In genomic region chr3:124345845-124346244, GRCh38 we compare ENCODE assay signal across 27 cellular contexts.
"Had no signal": no experiment of that assay in that cellular context is flagged by ENCODE, and none has a peak within 500 bp of the region (broad histone marks: within the 10 kb centered on the region; RNA-seq: fewer than 3 reads in every experiment).

No MANE protein-coding gene starts in this region.

- H3K36me3 ChIP-seq: neutrophil, pancreas, prostate gland, right lobe of liver, sigmoid colon, stomach, thyroid gland, tibial nerve, upper lobe of left lung, vagina had no signal

- H3K27ac Mint-ChIP-seq: natural killer cell; nephron progenitor cell; stimulated activated effector memory CD8-positive, alpha-beta T cell treated with anti-CD3 and anti-CD28 coated beads, Interleukin-12 subunit alpha, Interleukin-12 subunit beta, amount 100 ng/mL, for 72 hours; stimulated activated naive B cell treated with anti-CD40 and anti-IgM and Interleukin-4, amounts not matched to agents 10 μg/mL and 1 μg/mL and 100 μg/mL, for 72 hours; stimulated activated naive CD8-positive, alpha-beta T cell treated with anti-CD3 and anti-CD28 coated beads, Interleukin-15, Interleukin-2, amounts not matched to agents 100 ng/mL and 50 ng/mL, for 24 hours had no signal

- DNase-seq: natural killer cell; nephron progenitor cell; nucleus accumbens; pancreas; right cardiac atrium; sigmoid colon; stimulated activated CD4-positive, alpha-beta T cell treated with anti-CD3 and anti-CD28 coated beads, Interleukin-15, amount 100 ng/mL, for 24 hours; stimulated activated CD4-positive, alpha-beta T cell treated with anti-CD3 and anti-CD28 coated beads, Interleukin-2, amount 100 ng/mL, for 24 hours; stimulated activated CD4-positive, alpha-beta T cell treated with anti-CD3 and anti-CD28 coated beads, Interleukin-2, amount 100 ng/mL, for 48 hours; stimulated activated CD4-positive, alpha-beta T cell treated with anti-CD3 and anti-CD28 coated beads, Interleukin-4, amount 100 ng/mL, for 24 hours; stimulated activated naive B cell treated with anti-CD40 and anti-IgM and Interleukin-4, amounts not matched to agents 10 μg/mL and 1 μg/mL and 100 μg/mL, for 72 hours; stimulated activated naive CD4-positive, alpha-beta T cell treated with Interleukin-2 at 50 U/mL for 16 hours; stomach; thyroid gland; trophoblast cell; upper lobe of left lung had no signal

- H3K27ac ChIP-seq: neutrophil, pancreas, prostate gland, right lobe of liver, sigmoid colon, stomach, thyroid gland, tibial nerve, upper lobe of left lung, vagina had no signal

- ATAC-seq: natural killer cell; pancreas; right cardiac atrium; stimulated activated effector memory CD8-positive, alpha-beta T cell treated with anti-CD3 and anti-CD28 coated beads, Interleukin-12 subunit alpha, Interleukin-12 subunit beta, amount 100 ng/mL, for 72 hours; stimulated activated naive B cell treated with anti-CD40 and anti-IgM and Interleukin-4, amounts not matched to agents 10 μg/mL and 1 μg/mL and 100 μg/mL, for 72 hours had no signal

- H3K4me1 ChIP-seq: pancreas, prostate gland, right lobe of liver, sigmoid colon, stomach, thyroid gland, tibial nerve, upper lobe of left lung, vagina had no signal

- H3K9me3 ChIP-seq: neutrophil, pancreas, prostate gland, right lobe of liver, sigmoid colon, stomach, thoracic aorta, thyroid gland, tibial nerve, upper lobe of left lung, vagina had no signal

- H3K4me1 Mint-ChIP-seq: natural killer cell; neural crest cell; stimulated activated effector memory CD8-positive, alpha-beta T cell treated with anti-CD3 and anti-CD28 coated beads, Interleukin-12 subunit alpha, Interleukin-12 subunit beta, amount 100 ng/mL, for 72 hours; stimulated activated naive B cell treated with anti-CD40 and anti-IgM and Interleukin-4, amounts not matched to agents 10 μg/mL and 1 μg/mL and 100 μg/mL, for 72 hours had no signal

- H3K36me3 Mint-ChIP-seq: natural killer cell; stimulated activated effector memory CD8-positive, alpha-beta T cell treated with anti-CD3 and anti-CD28 coated beads, Interleukin-12 subunit alpha, Interleukin-12 subunit beta, amount 100 ng/mL, for 72 hours; stimulated activated naive B cell treated with anti-CD40 and anti-IgM and Interleukin-4, amounts not matched to agents 10 μg/mL and 1 μg/mL and 100 μg/mL, for 72 hours had no signal

- H3K4me3 Mint-ChIP-seq: natural killer cell; nephron progenitor cell; neural crest cell; stimulated activated effector memory CD8-positive, alpha-beta T cell treated with anti-CD3 and anti-CD28 coated beads, Interleukin-12 subunit alpha, Interleukin-12 subunit beta, amount 100 ng/mL, for 72 hours; stimulated activated naive B cell treated with anti-CD40 and anti-IgM and Interleukin-4, amounts not matched to agents 10 μg/mL and 1 μg/mL and 100 μg/mL, for 72 hours; stimulated activated naive CD8-positive, alpha-beta T cell treated with anti-CD3 and anti-CD28 coated beads, Interleukin-15, Interleukin-2, amounts not matched to agents 100 ng/mL and 50 ng/mL, for 24 hours had no signal

- FAIRE-seq: pancreas, small intestine, urothelium cell line had no signal

- H3K9me3 Mint-ChIP-seq: natural killer cell; nephron progenitor cell; stimulated activated effector memory CD8-positive, alpha-beta T cell treated with anti-CD3 and anti-CD28 coated beads, Interleukin-12 subunit alpha, Interleukin-12 subunit beta, amount 100 ng/mL, for 72 hours had no signal

- H3K27me3 ChIP-seq: pancreas, right lobe of liver, sigmoid colon, stomach, thyroid gland, tibial nerve, upper lobe of left lung, vagina had no signal

- H3K4me3 ChIP-seq: pancreas, prostate gland, right lobe of liver, sigmoid colon, stomach, thoracic aorta, thyroid gland, tibial nerve, upper lobe of left lung, vagina had no signal
